11 cellular contexts compared by ENCODE assay signal in genomic region chr6:166244353-166245045, GRCh38.
DNase-seq lines count a peak whose midpoint lies in the region; ATAC-seq and TF ChIP-seq lines count a peak whose summit lies in the region.
"Had no signal": no experiment of that assay in that cellular context is flagged by ENCODE, and none has a peak within 500 bp of the region (broad histone marks: within the 10 kb centered on the region; RNA-seq: fewer than 3 reads in every experiment).

No MANE protein-coding gene starts in this region.

- intact Hi-C loops in CD4-positive, alpha-beta T cell (cut with DNase I, micrococcal nuclease): no loop called here
- intact Hi-C loops in MCF 10A (cut with micrococcal nuclease): no loop called here

- H3K4me1 Mint-ChIP-seq in CD4-positive, alpha-beta T cell (ENCODE audit: low read depth): peaks cover 20% of the 10 kb centered on the region
- H3K4me1 Mint-ChIP-seq in MCF 10A (ENCODE audit: insufficient read depth, unreplicated experiment): no peaks in the 10 kb centered on the region

- H3K27ac ChIP-seq in CD4-positive, alpha-beta T cell (ENCODE audit: low read depth, low read length): no peak overlapping the region

- H3K27ac Mint-ChIP-seq in CD4-positive, alpha-beta T cell: no peak overlapping the region
- no peak overlapping the region for H3K27ac Mint-ChIP-seq in MCF 10A (ENCODE audit: low read depth, unreplicated experiment)
- H3K27ac Mint-ChIP-seq: progenitor cell of endocrine pancreas had no signal

- peak overlapping the region; percentile 59 for H3K4me3 Mint-ChIP-seq in CD4-positive, alpha-beta T cell
- no peak overlapping the region for H3K4me3 Mint-ChIP-seq in MCF 10A (ENCODE audit: unreplicated experiment)

- H3K27me3 ChIP-seq in CD4-positive, alpha-beta T cell (ENCODE audit: control insufficient read depth, insufficient read depth, low read length): no peaks in the 10 kb centered on the region
- H3K27me3 ChIP-seq: MG63 had no signal

- no peak for TF ChIP-seq CTCF in CD4-positive, alpha-beta T cell (IDR thresholded peaks at IDR 0.05)
- no peak for TF ChIP-seq CTCF in MCF 10A (IDR thresholded peaks at IDR 0.05; ENCODE audit: unreplicated experiment)

- H3K9me3 ChIP-seq in CD4-positive, alpha-beta T cell (ENCODE audit: control insufficient read depth, low read length): no peaks in the 10 kb centered on the region
- H3K9me3 ChIP-seq: MG63 had no signal

- no TSS peak for BruUV-seq in MCF 10A (replicated peaks; lab: Mats Ljungman, UMichigan)

- no peaks in the 10 kb centered on the region for H3K36me3 Mint-ChIP-seq in CD4-positive, alpha-beta T cell (ENCODE audit: low read depth)
- H3K36me3 Mint-ChIP-seq in MCF 10A (ENCODE audit: insufficient read depth, unreplicated experiment): peaks cover 13% of the 10 kb centered on the region

- POLR2A ChIA-PET in CD4-positive, alpha-beta T cell (lab: Charles Lee): no interaction called here
- POLR2A ChIA-PET in MCF 10A (lab: Yijun Ruan, JAX): no interaction called here

- DNase-seq in CD4-positive, alpha-beta T cell: no peak
- DNase-seq in activated naive CD4-positive, alpha-beta T cell treated with anti-CD3 and anti-CD28 coated beads, Interleukin-2, amount 50 U/mL, for 16 hours: peak; percentile 33
- DNase-seq in MCF 10A (ENCODE audit: unreplicated experiment) (no peak), NCI-H524 (lab: John Stamatoyannopoulos, UW) (no peak), NCI-H526 treated with DMSO at 0.1 percent for 48 hours (lab: John Stamatoyannopoulos, UW) (no peak), AG08395 (ENCODE audit: low spot score) (no peak)
- DNase-seq: DMS53, MG63 had no signal

- no peaks in the 10 kb centered on the region for H3K9me3 Mint-ChIP-seq in CD4-positive, alpha-beta T cell
- H3K9me3 Mint-ChIP-seq in MCF 10A (ENCODE audit: unreplicated experiment): no peaks in the 10 kb centered on the region

- H3K27me3 Mint-ChIP-seq in CD4-positive, alpha-beta T cell: peaks cover 9% of the 10 kb centered on the region
- peaks cover 7% of the 10 kb centered on the region for H3K27me3 Mint-ChIP-seq in MCF 10A (ENCODE audit: insufficient read depth, unreplicated experiment)

- no peak for ATAC-seq in CD4-positive, alpha-beta T cell (ENCODE audit: poor library complexity)
- ATAC-seq in GM19351 (IDR thresholded peaks at IDR 0.05; ENCODE audit: unreplicated experiment) (peak; percentile 92), HG03095 (IDR thresholded peaks at IDR 0.05; ENCODE audit: unreplicated experiment) (peak; percentile 94)

- CTCF ChIA-PET in CD4-positive, alpha-beta T cell (lab: Charles Lee): no interaction called here
- CTCF ChIA-PET in MCF 10A (lab: Yijun Ruan, JAX): no interaction called here
